25 cellular contexts compared by ENCODE assay signal in the genomic region with DNA sequence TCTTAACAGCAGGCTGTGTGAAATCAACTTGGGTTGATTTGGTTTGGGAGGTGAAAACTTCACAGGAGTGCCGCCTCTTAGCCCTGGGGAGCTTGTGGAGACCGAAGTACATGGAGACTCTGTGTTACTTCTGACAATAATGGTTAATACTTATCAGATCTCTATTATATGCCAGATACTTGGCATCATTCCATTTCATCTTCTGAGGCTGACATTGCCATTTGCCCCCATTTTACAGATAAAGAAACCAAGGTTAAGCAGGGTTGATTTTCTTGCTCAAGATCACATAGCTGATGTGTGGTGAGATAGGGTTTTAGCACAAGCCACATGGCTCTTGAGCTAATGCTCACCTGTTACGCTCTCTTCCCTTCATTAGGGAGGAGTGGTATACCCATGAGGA.
DNase-seq lines count a peak whose midpoint lies in the region; ATAC-seq and TF ChIP-seq lines count a peak whose summit lies in the region.
"Had no signal": no experiment of that assay in that cellular context is flagged by ENCODE, and none has a peak within 500 bp of the region (broad histone marks: within the 10 kb centered on the region; RNA-seq: fewer than 3 reads in every experiment).

No MANE protein-coding gene starts in this region.

- ATAC-seq in SK-N-SH treated with all-trans-retinoic acid at 6 μM for 48 hours (peak; percentile 47), HG03135 (IDR thresholded peaks at IDR 0.05; ENCODE audit: unreplicated experiment) (no peak), body of pancreas (no peak)
- ATAC-seq: GM12878 had no signal

- no peaks in the 10 kb centered on the region for H3K27me3 ChIP-seq in body of pancreas
- H3K27me3 ChIP-seq: BE2C, BLaER1 had no signal

- no peak overlapping the region for H3K27ac ChIP-seq in body of pancreas
- H3K27ac ChIP-seq: BLaER1 had no signal

- DNase-seq in Jurkat, Clone E6-1 (ENCODE audit: low read depth, low spot score), result peak; percentile 24
- DNase-seq in mesothelial cell of epicardium (ENCODE audit: low spot score in 2 of 2, unreplicated experiment in 2 of 2) (no peak), type B pancreatic cell (ENCODE audit: extremely low spot score, unreplicated experiment) (no peak), body of pancreas (no peak)
- DNase-seq in stimulated activated CD4-positive, alpha-beta T cell treated with anti-CD3 and anti-CD28 coated beads, Interleukin-4, amount 100 ng/mL, for 4 hours, result no peak
- DNase-seq: 8988T; ACHN; C1 segment of cervical spinal cord; CD4-positive, alpha-beta memory T cell; CD4-positive, CD25-positive, alpha-beta regulatory T cell; CD8-positive, alpha-beta memory T cell; COR-L47; DMS 273 treated with DMSO at 0.1 percent for 48 hours; DMS153; DMS53; DMS79; DND-41; EL; GDM1 had no signal

- H3K4me1 ChIP-seq in body of pancreas, result no peaks in the 10 kb centered on the region
- H3K4me1 ChIP-seq: BLaER1 had no signal

- no peak overlapping the region for H3K4me3 ChIP-seq in Jurkat, Clone E6-1 (ENCODE audit: low read length)
- H3K4me3 ChIP-seq in body of pancreas, result no peak overlapping the region
- H3K4me3 ChIP-seq: BLaER1, GM12878 had no signal

- H3K36me3 ChIP-seq in body of pancreas (replicated peaks in 1 of 2; ENCODE audit: insufficient read depth in 1 of 2, low read depth in 2 of 2), result no peaks in the 10 kb centered on the region
- H3K36me3 ChIP-seq: BE2C, BLaER1 had no signal

- intact Hi-C loops in body of pancreas (cut with DNase I), result no loop called here

- 81 to 86% methylated on average over 3 of the region's 3 CpGs for WGBS in body of pancreas, 2 donors

- H3K4me1 Mint-ChIP-seq in mesothelial cell of epicardium, result peaks cover 29% of the 10 kb centered on the region
- H3K4me1 Mint-ChIP-seq in type B pancreatic cell (ENCODE audit: unreplicated experiment), result no peaks in the 10 kb centered on the region
- H3K4me1 Mint-ChIP-seq: CD14-positive monocyte; CD4-positive, CD25-positive, alpha-beta regulatory T cell; CD8-positive, alpha-beta memory T cell had no signal

- TF ChIP-seq CTCF in mesothelial cell of epicardium (IDR thresholded peaks at IDR 0.05; ENCODE audit: unreplicated experiment) (no peak), type B pancreatic cell (conservative IDR thresholded peaks at IDR 0.05) (no peak), body of pancreas (IDR thresholded peaks at IDR 0.05) (no peak)

- H3K27ac Mint-ChIP-seq in mesothelial cell of epicardium, result peak overlapping the region; percentile 71
- H3K27ac Mint-ChIP-seq in type B pancreatic cell, result no peak overlapping the region
- H3K27ac Mint-ChIP-seq: CD4-positive, alpha-beta memory T cell; CD4-positive, CD25-positive, alpha-beta regulatory T cell; CD8-positive, alpha-beta memory T cell had no signal

- H3K27me3 Mint-ChIP-seq in mesothelial cell of epicardium (ENCODE audit: low read depth) (peaks cover 4% of the 10 kb centered on the region), type B pancreatic cell (peaks cover 3% of the 10 kb centered on the region)
- H3K27me3 Mint-ChIP-seq: CD8-positive, alpha-beta memory T cell had no signal

- TF ChIP-seq POLR2A in body of pancreas (IDR thresholded peaks at IDR 0.05), result no peak

- H3K9me3 ChIP-seq in body of pancreas, result no peaks in the 10 kb centered on the region
- H3K9me3 ChIP-seq: BE2C, BLaER1 had no signal

- peaks cover 6% of the 10 kb centered on the region for H3K9me3 Mint-ChIP-seq in mesothelial cell of epicardium
- H3K9me3 Mint-ChIP-seq in type B pancreatic cell, result no peaks in the 10 kb centered on the region
- H3K9me3 Mint-ChIP-seq: CD8-positive, alpha-beta memory T cell had no signal

- H3K36me3 Mint-ChIP-seq in mesothelial cell of epicardium (no peaks in the 10 kb centered on the region), type B pancreatic cell (no peaks in the 10 kb centered on the region)
- H3K36me3 Mint-ChIP-seq: CD14-positive monocyte; CD4-positive, alpha-beta memory T cell; CD4-positive, CD25-positive, alpha-beta regulatory T cell; CD8-positive, alpha-beta memory T cell had no signal

- H3K4me3 Mint-ChIP-seq in mesothelial cell of epicardium, result no peak overlapping the region
- H3K4me3 Mint-ChIP-seq in type B pancreatic cell, result no peak overlapping the region
- H3K4me3 Mint-ChIP-seq: CD14-positive monocyte; CD4-positive, alpha-beta memory T cell; CD4-positive, CD25-positive, alpha-beta regulatory T cell; CD8-positive, alpha-beta memory T cell had no signal

TF ChIP-seq in SK-N-SH treated with all-trans-retinoic acid at 6 μM for 48 hours, 23 proteins besides CTCF, POLR2A, EP300 and RAD21:
- no peak for TF ChIP-seq ZNF565 (CRISPR knock-in tag; conservative IDR thresholded peaks at IDR 0.05; ENCODE audit: low read depth)
- TF ChIP-seq ESRRG (CRISPR knock-in tag; IDR thresholded peaks at IDR 0.05), result no peak
- TF ChIP-seq OSR1 (CRISPR knock-in tag; IDR thresholded peaks at IDR 0.05), result no peak
- no peak for TF ChIP-seq ZNF70 (CRISPR knock-in tag; IDR thresholded peaks at IDR 0.05)
- TF ChIP-seq ISL1 (CRISPR knock-in tag; IDR thresholded peaks at IDR 0.05), result no peak
- TF ChIP-seq ZFP30 (CRISPR knock-in tag; IDR thresholded peaks at IDR 0.05), result no peak
- TF ChIP-seq, protein P1, sequence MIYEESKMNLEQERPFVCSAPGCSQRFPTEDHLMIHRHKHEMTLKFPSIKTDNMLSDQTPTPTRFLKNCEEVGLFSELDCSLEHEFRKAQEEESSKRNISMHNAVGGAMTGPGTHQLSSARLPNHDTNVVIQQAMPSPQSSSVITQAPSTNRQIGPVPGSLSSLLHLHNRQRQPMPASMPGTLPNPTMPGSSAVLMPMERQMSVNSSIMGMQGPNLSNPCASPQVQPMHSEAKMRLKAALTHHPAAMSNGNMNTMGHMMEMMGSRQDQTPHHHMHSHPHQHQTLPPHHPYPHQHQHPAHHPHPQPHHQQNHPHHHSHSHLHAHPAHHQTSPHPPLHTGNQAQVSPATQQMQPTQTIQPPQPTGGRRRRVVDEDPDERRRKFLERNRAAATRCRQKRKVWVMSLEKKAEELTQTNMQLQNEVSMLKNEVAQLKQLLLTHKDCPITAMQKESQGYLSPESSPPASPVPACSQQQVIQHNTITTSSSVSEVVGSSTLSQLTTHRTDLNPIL (CRISPR knock-in tag; IDR thresholded peaks at IDR 0.05; ENCODE audit: low read depth), result no peak
